10 cellular contexts compared by ENCODE assay signal in the genomic region with DNA sequence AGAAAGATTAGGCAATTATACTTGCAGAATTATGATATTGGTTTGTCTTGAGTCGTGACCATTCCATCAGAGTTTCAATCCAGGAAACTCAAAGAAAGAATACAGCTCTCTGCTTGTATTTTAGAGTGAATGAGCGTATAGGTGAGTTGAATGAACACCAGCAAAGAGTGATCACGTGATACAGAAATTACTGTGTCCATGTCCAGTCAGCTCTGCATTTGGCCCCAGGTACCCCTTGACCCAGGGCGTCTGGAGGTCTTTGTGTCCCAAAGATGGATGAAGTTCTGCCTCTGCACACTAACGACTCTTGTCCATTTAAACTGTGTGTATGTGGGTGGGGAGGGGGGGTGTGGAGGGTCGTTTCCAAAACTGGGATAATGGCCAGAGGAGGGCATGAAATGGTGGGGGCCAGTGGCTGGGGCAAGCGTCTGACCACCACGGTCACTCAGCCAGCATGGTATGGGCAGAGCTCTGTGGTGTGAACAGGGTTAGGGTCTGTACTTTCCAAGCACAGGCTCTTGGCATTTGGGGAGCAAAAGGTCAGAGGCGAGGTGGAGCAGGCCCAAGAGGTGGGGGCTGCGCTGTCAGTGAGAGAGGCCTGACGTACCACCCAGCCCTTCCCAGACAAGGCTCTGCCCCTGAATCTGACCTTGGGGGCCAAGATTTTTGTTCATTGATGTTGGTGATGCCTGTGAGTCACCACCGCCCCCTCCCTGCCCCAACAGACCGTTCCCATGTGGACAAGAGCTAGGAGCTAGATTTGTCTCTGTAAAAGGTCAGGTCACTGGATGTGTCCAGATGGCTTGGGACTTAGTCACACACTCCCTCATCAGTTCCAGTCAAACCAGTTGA. TPM values are rescaled to one million over a fixed set of nuclear protein-coding genes. Genes with fewer than 3 reads are reported as not detected.
DNase-seq lines count a peak whose midpoint lies in the region; ATAC-seq and TF ChIP-seq lines count a peak whose summit lies in the region.
"Had no signal": no experiment of that assay in that cellular context is flagged by ENCODE, and none has a peak within 500 bp of the region (broad histone marks: within the 10 kb centered on the region; RNA-seq: fewer than 3 reads in every experiment).

No MANE protein-coding gene starts in this region.

- DNase-seq in activated CD4-positive, alpha-beta T cell treated with anti-CD3 and anti-CD28 coated beads for 36 hours: no peak
- no peak for DNase-seq in activated CD4-positive, alpha-beta T cell treated with anti-CD3 and anti-CD28 coated beads, Interleukin-2, amount 50 U/mL, for 1 hour
- DNase-seq in astrocyte of the cerebellum (ENCODE audit: low read depth) (no peak), lower lobe of right lung (no peak), testis (no peak), NCI-H2196 treated with DMSO at 0.1 percent for 48 hours (lab: John Stamatoyannopoulos, UW; ENCODE audit: unreplicated experiment) (no peak), SK-N-DZ (ENCODE audit: low spot score) (no peak)
- DNase-seq: NCI-H187 treated with DMSO at 0.1 percent for 48 hours had no signal

- no peaks in the 10 kb centered on the region for H3K9me3 Mint-ChIP-seq in activated CD4-positive, alpha-beta T cell treated with anti-CD3 and anti-CD28 coated beads for 36 hours (ENCODE audit: low read depth)

- no peaks in the 10 kb centered on the region for H3K9me3 ChIP-seq in lower lobe of right lung
- H3K9me3 ChIP-seq in testis: no peaks in the 10 kb centered on the region

- H3K4me3 Mint-ChIP-seq in activated CD4-positive, alpha-beta T cell treated with anti-CD3 and anti-CD28 coated beads for 36 hours: peak overlapping the region; percentile 35

- no peak for ATAC-seq in activated CD4-positive, alpha-beta T cell treated with anti-CD3 and anti-CD28 coated beads for 36 hours
- peak in 1 of 2 donors; percentile 51 for ATAC-seq in lower lobe of right lung
- ATAC-seq in HG03039 (IDR thresholded peaks at IDR 0.05; ENCODE audit: unreplicated experiment): no peak

- H3K4me1 ChIP-seq in lower lobe of right lung: peaks cover 26% of the 10 kb centered on the region
- no peaks in the 10 kb centered on the region for H3K4me1 ChIP-seq in testis

- H3K36me3 ChIP-seq in lower lobe of right lung (no peaks in the 10 kb centered on the region), testis (ENCODE audit: low read depth, missing control alignments) (no peaks in the 10 kb centered on the region)

- POLR2A ChIA-PET in activated CD4-positive, alpha-beta T cell treated with anti-CD3 and anti-CD28 coated beads for 36 hours (lab: Charles Lee): no interaction called here

- H3K4me3 ChIP-seq in astrocyte of the cerebellum (ENCODE audit: low read depth, low read length) (peak overlapping the region; percentile 45), lower lobe of right lung (peak overlapping the region; percentile 75), testis (peak overlapping the region; percentile 63 to 64)

- H3K4me1 Mint-ChIP-seq in activated CD4-positive, alpha-beta T cell treated with anti-CD3 and anti-CD28 coated beads for 36 hours: no peaks in the 10 kb centered on the region

- intact Hi-C loops in activated CD4-positive, alpha-beta T cell treated with anti-CD3 and anti-CD28 coated beads for 36 hours (cut with DNase I, micrococcal nuclease): loop anchor here in 1 of 2 experiments (5.0 kb wide), 2 partner anchors 84 to 244 kb away; no protein-coding TSS in a partner anchor
- intact Hi-C loops in lower lobe of right lung (cut with DNase I) (loop anchor here (5.0 kb wide), 1 partner anchor 104 kb away; no protein-coding TSS in a partner anchor), testis (cut with DNase I; ENCODE audit: low total_unique reads) (loop anchor here (5.0 to 10.0 kb wide), 2 partner anchors 104 to 156 kb away; no protein-coding TSS in a partner anchor)

- no peak for TF ChIP-seq POLR2A in testis (IDR thresholded peaks at IDR 0.05)

- H3K27me3 ChIP-seq in lower lobe of right lung (ENCODE audit: low read depth) (peaks cover 4% of the 10 kb centered on the region), testis (no peaks in the 10 kb centered on the region)

- 52 to 62% methylated on average over 11 to 13 of the region's 13 CpGs for WGBS in testis, 2 donors

- peaks cover 21% of the 10 kb centered on the region for H3K27me3 Mint-ChIP-seq in activated CD4-positive, alpha-beta T cell treated with anti-CD3 and anti-CD28 coated beads for 36 hours

- H3K36me3 Mint-ChIP-seq in activated CD4-positive, alpha-beta T cell treated with anti-CD3 and anti-CD28 coated beads for 36 hours (ENCODE audit: low read depth): no peaks in the 10 kb centered on the region

- CTCF ChIA-PET in activated CD4-positive, alpha-beta T cell treated with anti-CD3 and anti-CD28 coated beads for 36 hours (lab: Charles Lee): interaction anchor here (0.7 to 5.8 kb wide), 7 partner anchors 9 to 183 kb away, joined by 3 to 147 read pairs (median 3); no protein-coding TSS in a partner anchor

- H3K27ac ChIP-seq in lower lobe of right lung: peak overlapping the region; percentile 36
- H3K27ac ChIP-seq in testis: no peak overlapping the region

- no peak overlapping the region for H3K27ac Mint-ChIP-seq in activated CD4-positive, alpha-beta T cell treated with anti-CD3 and anti-CD28 coated beads for 36 hours

- in situ Hi-C loops in astrocyte of the cerebellum (cut with HindIII; ENCODE audit: low sequenced_read_pairs): no loop called here

- TF ChIP-seq CTCF in astrocyte of the cerebellum (IDR thresholded peaks at IDR 0.05; ENCODE audit: low read depth, low read length, missing control alignments) (no peak), lower lobe of right lung (IDR thresholded peaks at IDR 0.05) (no peak), testis (IDR thresholded peaks at IDR 0.05) (no peak)

RNA-seq across cellular contexts. Expression of gene PTPRE, which starts 1.4 kb away (rescaled TPM):
- total RNA-seq in activated CD4-positive, alpha-beta T cell treated with anti-CD3 and anti-CD28 coated beads for 36 hours: 10 to 100 TPM; 23.0 to 31.6 TPM
- total RNA-seq in lower lobe of right lung (60.5 TPM), testis (10 to 100 TPM; 15.3 to 26.6 TPM)
- polyA plus RNA-seq in testis (ENCODE audit: insufficient read depth, low read depth, low replicate concordance): 10.0 TPM
- polyA plus RNA-seq in SK-N-DZ (2014; cell fraction: cytosol; rRNA removed): not detected in 2 replicates
- not detected in 2 replicates for polyA plus RNA-seq in SK-N-DZ (2014; cell fraction: nucleus; rRNA removed)

RNA-seq across cellular contexts. Expression of gene CLRN3, which starts 15.6 kb away (rescaled TPM):
- total RNA-seq in activated CD4-positive, alpha-beta T cell treated with anti-CD3 and anti-CD28 coated beads for 36 hours: not detected
- total RNA-seq in lower lobe of right lung (not detected), testis (under 1 TPM in 1 of 2 donors, not detected in 1; 0.55 TPM)
- polyA plus RNA-seq in testis (ENCODE audit: insufficient read depth, low read depth, low replicate concordance): not detected
- not detected in 2 replicates for polyA plus RNA-seq in SK-N-DZ (2014; cell fraction: cytosol; rRNA removed)
- not detected in 2 replicates for polyA plus RNA-seq in SK-N-DZ (2014; cell fraction: nucleus; rRNA removed)
- total RNA-seq: ureter had no signal
